ENCODE assay signal across 1 cellular context in the genomic region with DNA sequence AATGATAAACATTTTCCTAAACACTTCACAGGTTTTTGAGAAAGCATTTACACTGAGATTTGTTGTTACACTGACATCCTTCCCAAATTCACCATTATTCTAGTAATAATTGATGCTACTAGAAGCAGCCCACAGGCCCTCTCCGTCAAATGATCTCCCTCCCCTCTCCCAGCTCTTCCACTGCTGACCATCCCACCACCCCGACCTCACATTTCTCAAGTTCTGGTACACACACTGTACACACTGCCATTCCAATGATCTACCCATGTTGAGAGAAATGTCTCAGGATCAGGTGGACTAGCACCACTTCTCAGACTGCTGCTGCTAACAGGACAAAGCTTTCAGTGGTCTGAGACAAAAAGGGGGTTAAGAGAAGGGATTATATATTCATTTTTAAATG.
TF ChIP-seq lines count a peak whose summit lies in the region.

No MANE protein-coding gene starts in this region.

TF ChIP-seq in GM12878, 131 proteins besides CTCF, POLR2A, EP300 and RAD21 (continued from another document):
- no peak for TF ChIP-seq POU2F2 (IDR thresholded peaks at IDR 0.05; ENCODE audit: borderline replicate concordance, low read depth, low read length)
- no peak for TF ChIP-seq ATF7 (IDR thresholded peaks at IDR 0.05; ENCODE audit: low read depth)
- TF ChIP-seq BMI1 (IDR thresholded peaks at IDR 0.05; ENCODE audit: borderline replicate concordance): no peak
